8 cellular contexts compared by ENCODE assay signal in the genomic region with DNA sequence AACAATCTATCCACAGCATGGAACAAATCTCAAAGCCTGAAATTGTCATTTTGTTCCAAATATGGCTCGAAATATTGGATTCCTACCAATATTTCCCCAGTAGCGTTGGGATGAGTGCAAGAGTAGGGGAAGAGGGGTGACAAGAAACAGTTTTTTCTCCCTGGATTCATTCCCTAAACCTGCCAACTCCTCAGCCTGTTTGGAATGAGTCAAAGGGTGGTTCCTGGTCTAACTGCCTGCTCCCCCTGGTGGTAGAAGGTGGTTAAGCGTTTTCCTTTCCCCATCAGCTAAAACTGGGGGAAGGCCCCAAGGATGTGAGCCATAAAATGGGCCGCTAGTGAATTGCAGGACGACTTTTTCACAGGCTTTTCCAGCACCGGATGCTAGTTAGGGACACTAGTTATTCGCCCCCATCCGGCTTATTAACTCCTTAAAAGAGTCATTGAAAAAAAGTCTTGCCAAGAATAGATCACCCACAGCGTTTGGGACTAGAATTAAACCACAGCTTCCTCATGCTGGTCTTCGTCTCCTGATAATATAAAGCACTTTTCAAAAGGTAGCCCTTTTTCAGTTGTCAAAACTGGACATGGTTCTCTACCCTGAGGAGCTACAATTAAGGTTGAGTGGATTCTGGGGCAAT.
DNase-seq lines count a peak whose midpoint lies in the region; ATAC-seq and TF ChIP-seq lines count a peak whose summit lies in the region.

No MANE protein-coding gene starts in this region.

- TF ChIP-seq POLR2A in Peyer's patch (IDR thresholded peaks at IDR 0.05) (no peak), vagina (IDR thresholded peaks at IDR 0.05) (no peak)

- H3K4me1 ChIP-seq in Peyer's patch = no peaks in the 10 kb centered on the region
- H3K4me1 ChIP-seq in vagina = no peaks in the 10 kb centered on the region

- H3K36me3 ChIP-seq in Peyer's patch (no peaks in the 10 kb centered on the region), vagina (no peaks in the 10 kb centered on the region)

- H3K27me3 Mint-ChIP-seq in progenitor cell of endocrine pancreas = no peaks in the 10 kb centered on the region

- in situ Hi-C loops in ACHN (cut with HindIII; ENCODE audit: low pct_ligation_motif_present, low pct_unique_long_range_greater_than_20kb, low sequenced_read_pairs) (no loop called here), GM13976 (cut with MboI; ENCODE audit: low sequenced_read_pairs, unreplicated experiment) (no loop called here)

- H3K4me3 ChIP-seq in Peyer's patch = no peak overlapping the region
- H3K4me3 ChIP-seq in vagina = no peak overlapping the region

- no peaks in the 10 kb centered on the region for H3K9me3 ChIP-seq in Peyer's patch
- H3K9me3 ChIP-seq in vagina = no peaks in the 10 kb centered on the region

- peak; percentile 61 for ATAC-seq in HG03571 (IDR thresholded peaks at IDR 0.05; ENCODE audit: unreplicated experiment)

- DNase-seq in ACHN = peak; percentile 60
- peak; percentile 50 for DNase-seq in GM13976 (ENCODE audit: low spot score)
- DNase-seq in Peyer's patch = peak in 2 of 3 donors; percentile 41 to 81
- DNase-seq in activated T-helper 1 cell treated with anti-CD3 and anti-CD28 coated beads, Interleukin-2, amount 50 U/mL, for 16 hours (ENCODE audit: low read depth in 1 of 2, low spot score in 1 of 2) = peak; percentile 26 to 30
- DNase-seq in germinal center (ENCODE audit: low spot score) = peak; percentile 37
- peak; percentile 24 for DNase-seq in progenitor cell of endocrine pancreas (ENCODE audit: low spot score, unreplicated experiment)
- DNase-seq in vagina (ENCODE audit: extremely low spot score in 2 of 2) = no peak

- H3K4me1 Mint-ChIP-seq in progenitor cell of endocrine pancreas (ENCODE audit: low read depth) = peaks cover 8% of the 10 kb centered on the region

- H3K36me3 Mint-ChIP-seq in progenitor cell of endocrine pancreas (ENCODE audit: insufficient read depth) = peaks cover 21% of the 10 kb centered on the region

- no peaks in the 10 kb centered on the region for H3K9me3 Mint-ChIP-seq in progenitor cell of endocrine pancreas (ENCODE audit: low read depth)

- no peak overlapping the region for H3K4me3 Mint-ChIP-seq in progenitor cell of endocrine pancreas (ENCODE audit: low read depth)

- intact Hi-C loops in vagina (cut with DNase I) = no loop called here

- H3K27me3 ChIP-seq in Peyer's patch (no peaks in the 10 kb centered on the region), vagina (no peaks in the 10 kb centered on the region)

- TF ChIP-seq CTCF in GM13976 (IDR thresholded peaks at IDR 0.05; ENCODE audit: borderline replicate concordance, control extremely low read depth, extremely low read depth, insufficient read depth, missing control alignments) (peak; percentile 71), Peyer's patch (IDR thresholded peaks at IDR 0.05) (peak; percentile 40 to 78 (median 72)), progenitor cell of endocrine pancreas (IDR thresholded peaks at IDR 0.05; ENCODE audit: unreplicated experiment) (peak; percentile 77), vagina (IDR thresholded peaks at IDR 0.05) (peak; percentile 7 to 49 (median 37))

- H3K27ac ChIP-seq in Peyer's patch = no peak overlapping the region
- no peak overlapping the region for H3K27ac ChIP-seq in vagina

- no peak overlapping the region for H3K27ac Mint-ChIP-seq in progenitor cell of endocrine pancreas

Comparison
In these comparisons a context has a peak if more than half of its experiments do, and no peak if none do; other contexts are left out.
1. DNase-seq: peak in ACHN (single experiment), GM13976 (single experiment), Peyer's patch (2 of 3), activated T-helper 1 cell treated with anti-CD3 and anti-CD28 coated beads, Interleukin-2, amount 50 U/mL, for 16 hours (2 of 2), germinal center (single experiment) and progenitor cell of endocrine pancreas (single experiment); none in vagina (0 of 2).
2. Peak in every context shown above with its lines, with median percentiles within 50 percentile points of each other: CTCF ChIP-seq.